24 cellular contexts compared by ENCODE assay signal in genomic region chr9:133976191-133976861, GRCh38.
"Had no signal": no experiment of that assay in that cellular context is flagged by ENCODE, and none has a peak within 500 bp of the region (broad histone marks: within the 10 kb centered on the region; RNA-seq: fewer than 3 reads in every experiment).

No MANE protein-coding gene starts in this region.

- H3K4me3 Mint-ChIP-seq: activated CD4-positive, alpha-beta memory T cell treated with anti-CD3 and anti-CD28 coated beads, Interleukin-2, amount 10 ng/mL, durations not matched to agents 7 days and 5 days; activated CD8-positive, alpha-beta memory T cell treated with anti-CD3 and anti-CD28 coated beads, Interleukin-2, amount 10 ng/mL, durations not matched to agents 7 days and 5 days; activated naive CD8-positive, alpha-beta T cell treated with anti-CD3 and anti-CD28 coated beads for 36 hours; activated T-helper 17 cell treated with anti-CD3 and anti-CD28 coated beads, Interleukin-2, amount 50 U/mL, for 72 hours; brain; naive thymus-derived CD4-positive, alpha-beta T cell had no signal

- DNase-seq: activated CD4-positive, alpha-beta memory T cell treated with anti-CD3 and anti-CD28 coated beads, Interleukin-2, amount 10 ng/mL, durations not matched to agents 7 days and 5 days; activated CD4-positive, alpha-beta T cell treated with anti-CD3 and anti-CD28 coated beads for 48 hours; activated CD4-positive, CD25-positive, alpha-beta regulatory T cell; activated CD8-positive, alpha-beta memory T cell treated with anti-CD3 and anti-CD28 coated beads, Interleukin-2, amount 10 ng/mL, durations not matched to agents 7 days and 5 days; activated naive CD4-positive, alpha-beta T cell; activated naive CD8-positive, alpha-beta T cell treated with anti-CD3 and anti-CD28 coated beads for 36 hours; amniotic stem cell; central memory CD4-positive, alpha-beta T cell; foreskin melanocyte; head of caudate nucleus; mesendoderm; naive thymus-derived CD4-positive, alpha-beta T cell; stimulated activated CD4-positive, alpha-beta T cell treated with anti-CD3 and anti-CD28 coated beads, Interleukin-12 subunit alpha, Interleukin-12 subunit beta, amount 100 ng/mL, for 4 hours; stimulated activated CD4-positive, alpha-beta T cell treated with anti-CD3 and anti-CD28 coated beads, Interleukin-1b, Interleukin-23, amount 100 ng/mL, for 48 hours; stimulated activated naive CD8-positive, alpha-beta T cell treated with anti-CD3 and anti-CD28 coated beads, Interleukin-15, Interleukin-2, amounts not matched to agents 100 U/mL and 50 U/mL, for 24 hours; substantia nigra; T-helper 1 cell; T-helper 9 cell had no signal

- H2AFZ ChIP-seq: parathyroid adenoma had no signal

- H3K9ac ChIP-seq: parathyroid adenoma had no signal

- H3K4me1 ChIP-seq: parathyroid adenoma had no signal

- H3K27me3 Mint-ChIP-seq: activated CD4-positive, alpha-beta memory T cell treated with anti-CD3 and anti-CD28 coated beads, Interleukin-2, amount 10 ng/mL, durations not matched to agents 7 days and 5 days; activated CD8-positive, alpha-beta memory T cell treated with anti-CD3 and anti-CD28 coated beads, Interleukin-2, amount 10 ng/mL, durations not matched to agents 7 days and 5 days; activated naive CD8-positive, alpha-beta T cell treated with anti-CD3 and anti-CD28 coated beads for 36 hours; activated T-helper 17 cell treated with anti-CD3 and anti-CD28 coated beads, Interleukin-2, amount 50 U/mL, for 72 hours; brain; naive thymus-derived CD4-positive, alpha-beta T cell had no signal

- H3K27ac ChIP-seq: coronary artery, parathyroid adenoma, vagina had no signal

- H3K36me3 ChIP-seq: tibial nerve, vagina had no signal

- H3K4me1 Mint-ChIP-seq: activated CD4-positive, alpha-beta memory T cell treated with anti-CD3 and anti-CD28 coated beads, Interleukin-2, amount 10 ng/mL, durations not matched to agents 7 days and 5 days; activated CD8-positive, alpha-beta memory T cell treated with anti-CD3 and anti-CD28 coated beads, Interleukin-2, amount 10 ng/mL, durations not matched to agents 7 days and 5 days; activated naive CD8-positive, alpha-beta T cell treated with anti-CD3 and anti-CD28 coated beads for 36 hours; activated T-helper 17 cell treated with anti-CD3 and anti-CD28 coated beads, Interleukin-2, amount 50 U/mL, for 72 hours had no signal

- H3K9me3 ChIP-seq: tibial nerve, vagina had no signal

- ATAC-seq: activated CD8-positive, alpha-beta memory T cell treated with anti-CD3 and anti-CD28 coated beads, Interleukin-2, amount 10 ng/mL, durations not matched to agents 7 days and 5 days; activated T-helper 17 cell treated with anti-CD3 and anti-CD28 coated beads, Interleukin-2, amount 50 U/mL, for 72 hours; naive thymus-derived CD4-positive, alpha-beta T cell; stimulated activated naive CD8-positive, alpha-beta T cell treated with anti-CD3 and anti-CD28 coated beads, Interleukin-15, Interleukin-2, amounts not matched to agents 100 U/mL and 50 U/mL, for 24 hours had no signal

- H3K27ac Mint-ChIP-seq: activated CD4-positive, alpha-beta memory T cell treated with anti-CD3 and anti-CD28 coated beads, Interleukin-2, amount 10 ng/mL, durations not matched to agents 7 days and 5 days; activated CD8-positive, alpha-beta memory T cell treated with anti-CD3 and anti-CD28 coated beads, Interleukin-2, amount 10 ng/mL, durations not matched to agents 7 days and 5 days; activated naive CD8-positive, alpha-beta T cell treated with anti-CD3 and anti-CD28 coated beads for 36 hours; activated T-helper 17 cell treated with anti-CD3 and anti-CD28 coated beads, Interleukin-2, amount 50 U/mL, for 72 hours; naive thymus-derived CD4-positive, alpha-beta T cell had no signal

- H3K27me3 ChIP-seq: tibial nerve, vagina had no signal

- H3K4me3 ChIP-seq: coronary artery, tibial nerve, vagina had no signal

- H3K9me3 Mint-ChIP-seq: activated CD4-positive, alpha-beta memory T cell treated with anti-CD3 and anti-CD28 coated beads, Interleukin-2, amount 10 ng/mL, durations not matched to agents 7 days and 5 days; activated naive CD8-positive, alpha-beta T cell treated with anti-CD3 and anti-CD28 coated beads for 36 hours; activated T-helper 17 cell treated with anti-CD3 and anti-CD28 coated beads, Interleukin-2, amount 50 U/mL, for 72 hours; brain; naive thymus-derived CD4-positive, alpha-beta T cell had no signal
